15 cellular contexts compared by ENCODE assay signal in the genomic region with DNA sequence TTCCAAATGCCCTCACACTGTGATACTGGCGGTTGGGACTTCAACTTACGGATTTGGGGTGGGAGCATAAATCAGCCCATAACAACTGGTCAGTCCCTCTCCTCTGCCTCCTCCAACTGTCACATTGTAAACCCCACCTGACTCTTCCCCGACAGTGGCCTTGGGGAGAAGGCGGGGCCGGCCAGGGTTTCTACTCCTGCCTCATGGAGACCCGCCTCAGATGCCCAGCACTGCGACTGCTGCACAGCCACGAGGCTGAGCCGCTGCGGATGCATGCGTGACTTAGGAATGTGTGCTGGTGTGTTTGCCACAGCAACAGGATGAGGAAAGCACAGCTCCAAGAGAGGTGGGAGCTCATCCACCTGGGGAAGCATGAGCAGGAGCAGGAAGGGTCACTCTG.
DNase-seq lines count a peak whose midpoint lies in the region; ATAC-seq, FAIRE-seq and TF ChIP-seq lines count a peak whose summit lies in the region.
"Had no signal": no experiment of that assay in that cellular context is flagged by ENCODE, and none has a peak within 500 bp of the region (broad histone marks: within the 10 kb centered on the region; RNA-seq: fewer than 3 reads in every experiment).

No MANE protein-coding gene starts in this region.

- H3K4me2 ChIP-seq in GM23338 (no peak overlapping the region), neuronal stem cell (ENCODE audit: insufficient read depth, low read length, poor library complexity, severe bottlenecking) (no peak overlapping the region)

- ATAC-seq in GM23338, result peak; percentile 40
- ATAC-seq in activated T-cell treated with anti-CD3 and anti-CD28 coated beads, Interleukin-2, amount 50 U/mL, for 72 hours (replicated peaks in 1 of 2), result no peak
- ATAC-seq: HCT116 had no signal

- no peaks in the 10 kb centered on the region for H4K20me1 ChIP-seq in GM23338 (replicated peaks; ENCODE audit: insufficient read depth)

- no peak overlapping the region for H2BK12ac ChIP-seq in neuronal stem cell (ENCODE audit: low read length)

- H3K14ac ChIP-seq in neuronal stem cell (ENCODE audit: low read length), result no peak overlapping the region

- H3K4me1 ChIP-seq in GM23338 (ENCODE audit: insufficient read depth) (no peaks in the 10 kb centered on the region), neuronal stem cell (ENCODE audit: control insufficient read depth in 2 of 2, insufficient read depth in 1 of 2, low read depth in 1 of 2, low read length in 2 of 2) (no peaks in the 10 kb centered on the region)

- no peak overlapping the region for H4K8ac ChIP-seq in neuronal stem cell (ENCODE audit: low read depth, low read length)

- no peak for TF ChIP-seq POLR2A in GM12891 (IDR thresholded peaks at IDR 0.05; ENCODE audit: low read depth, low read length)

- H3K79me2 ChIP-seq in GM23338 (replicated peaks; ENCODE audit: insufficient read depth), result no peaks in the 10 kb centered on the region

- H3K36me3 Mint-ChIP-seq in GM23338 (ENCODE audit: low read depth), result no peaks in the 10 kb centered on the region
- H3K36me3 Mint-ChIP-seq in activated T-cell treated with anti-CD3 and anti-CD28 coated beads, Interleukin-2, amount 50 U/mL, for 72 hours (ENCODE audit: insufficient read depth in 2 of 2), result no peaks in the 10 kb centered on the region
- H3K36me3 Mint-ChIP-seq: CD4-positive, alpha-beta memory T cell had no signal

- H3K9ac ChIP-seq in neuronal stem cell (ENCODE audit: low read depth, low read length, poor library complexity), result no peak overlapping the region

- H3K9me3 ChIP-seq in neuronal stem cell (replicated peaks in 1 of 2; ENCODE audit: control insufficient read depth in 2 of 2, insufficient read depth in 1 of 2, low read depth in 1 of 2, low read length in 2 of 2), result no peaks in the 10 kb centered on the region

- peak overlapping the region; percentile 44 for H3K18ac ChIP-seq in neuronal stem cell (ENCODE audit: low read length)

- H3K4me3 Mint-ChIP-seq in GM23338, result no peak overlapping the region
- H3K4me3 Mint-ChIP-seq in activated T-cell treated with anti-CD3 and anti-CD28 coated beads, Interleukin-2, amount 50 U/mL, for 72 hours, result no peak overlapping the region
- H3K4me3 Mint-ChIP-seq: CD4-positive, alpha-beta memory T cell; H9 had no signal

- H2AFZ ChIP-seq in GM23338 (no peak overlapping the region), neuronal stem cell (ENCODE audit: low read length) (no peak overlapping the region)

- H3K9me3 Mint-ChIP-seq in GM23338, result no peaks in the 10 kb centered on the region
- peaks cover 0 to 1% of the 10 kb centered on the region in 2 donors for H3K9me3 Mint-ChIP-seq in activated T-cell treated with anti-CD3 and anti-CD28 coated beads, Interleukin-2, amount 50 U/mL, for 72 hours
- H3K9me3 Mint-ChIP-seq: H9 had no signal

- H2AK5ac ChIP-seq in neuronal stem cell (ENCODE audit: low read depth, low read length), result no peak overlapping the region

- H3K4me1 Mint-ChIP-seq in GM23338, result peaks cover 19% of the 10 kb centered on the region
- no peaks in the 10 kb centered on the region for H3K4me1 Mint-ChIP-seq in activated T-cell treated with anti-CD3 and anti-CD28 coated beads, Interleukin-2, amount 50 U/mL, for 72 hours (ENCODE audit: low read depth)
- H3K4me1 Mint-ChIP-seq: CD4-positive, alpha-beta memory T cell had no signal

- H3K79me1 ChIP-seq in neuronal stem cell (ENCODE audit: low read depth, low read length), result no peaks in the 10 kb centered on the region

- H3K27me3 ChIP-seq in GM23338 (ENCODE audit: insufficient read depth) (no peaks in the 10 kb centered on the region), bronchial epithelial cell (ENCODE audit: control insufficient read depth, insufficient read depth, low read length) (no peaks in the 10 kb centered on the region), neuronal stem cell (ENCODE audit: control insufficient read depth in 3 of 3, insufficient read depth in 3 of 3, low read depth in 1 of 3, low read length in 3 of 3) (no peaks in the 10 kb centered on the region)

- H2BK5ac ChIP-seq in neuronal stem cell (ENCODE audit: low read length), result no peak overlapping the region

- TF ChIP-seq CTCF in GM23338 (conservative IDR thresholded peaks at IDR 0.05; ENCODE audit: low read depth in 2 of 2) (no peak), bronchial epithelial cell (IDR thresholded peaks at IDR 0.05; ENCODE audit: insufficient read depth, low read length, severe bottlenecking) (no peak)

- H4K91ac ChIP-seq in neuronal stem cell (ENCODE audit: low read depth, low read length, poor library complexity), result no peak overlapping the region

- DNase-seq in GM23338 (ENCODE audit: low spot score), result no peak
- no peak for DNase-seq in bronchial epithelial cell (ENCODE audit: low read depth)
- no peak for DNase-seq in neuronal stem cell (ENCODE audit: low spot score)
- DNase-seq in GM12891 (ENCODE audit: insufficient read length, low spot score), result no peak
- no peak for DNase-seq in activated T-cell treated with anti-CD3 and anti-CD28 coated beads, Interleukin-2, amount 50 U/mL, for 72 hours
- DNase-seq in activated CD8-positive, alpha-beta memory T cell treated with anti-CD3 and anti-CD28 coated beads, Interleukin-2, amount 50 U/mL, for 48 hours, result no peak
- DNase-seq: C1 segment of cervical spinal cord; Calu3; CD4-positive, alpha-beta memory T cell; COR-L47; DMS53; DMS79 treated with DMSO at 0.1 percent for 48 hours; H9 had no signal

- H3K36me3 ChIP-seq in GM23338 (ENCODE audit: insufficient read depth) (no peaks in the 10 kb centered on the region), bronchial epithelial cell (ENCODE audit: control insufficient read depth, insufficient read depth, low read length) (no peaks in the 10 kb centered on the region), neuronal stem cell (replicated peaks in 1 of 2; ENCODE audit: control insufficient read depth in 2 of 2, insufficient read depth in 2 of 2, low read length in 2 of 2) (no peaks in the 10 kb centered on the region)

- 0 out of 2 replicates have a peak overlapping the region, but pooled peaks have one; percentile 47 for H3K27ac Mint-ChIP-seq in GM23338
- no peak overlapping the region for H3K27ac Mint-ChIP-seq in activated T-cell treated with anti-CD3 and anti-CD28 coated beads, Interleukin-2, amount 50 U/mL, for 72 hours
- H3K27ac Mint-ChIP-seq: CD4-positive, alpha-beta memory T cell had no signal

- no peak overlapping the region for H3K23ac ChIP-seq in neuronal stem cell (ENCODE audit: low read depth, low read length, poor library complexity)

- no peak overlapping the region for H3K4ac ChIP-seq in neuronal stem cell (ENCODE audit: low read length)

- H3K4me3 ChIP-seq in GM23338 (no peak overlapping the region), bronchial epithelial cell (ENCODE audit: low read depth, low read length) (no peak overlapping the region), neuronal stem cell (ENCODE audit: low read length in 2 of 2) (peak overlapping the region in 1 of 2 donors; percentile 66)

- H2BK120ac ChIP-seq in neuronal stem cell (ENCODE audit: low read depth, low read length), result no peak overlapping the region

- no peaks in the 10 kb centered on the region for H3F3A ChIP-seq in GM23338 (replicated peaks; ENCODE audit: low read depth)

- WGBS in neuronal stem cell (ENCODE audit: extremely low coverage in 2 of 2, insufficient read length in 2 of 2, insufficient replicate concordance in 1 of 2), 2 donors, result no CpG with 5 or more reads among the region's 11 CpGs

- H3K27ac ChIP-seq in GM23338 (ENCODE audit: low read depth) (no peak overlapping the region), neuronal stem cell (replicated peaks; ENCODE audit: low read length) (no peak overlapping the region)

- FAIRE-seq in bronchial epithelial cell (lab: Jason Lieb, UNC) (peak; percentile 92), GM12891 (lab: Jason Lieb, UNC) (no peak)
- FAIRE-seq: G401.6 had no signal

- H3K9me2 ChIP-seq in GM23338 (ENCODE audit: insufficient read depth), result no peaks in the 10 kb centered on the region

- H2BK15ac ChIP-seq in neuronal stem cell (ENCODE audit: low read length), result no peak overlapping the region

- no peaks in the 10 kb centered on the region for H3K27me3 Mint-ChIP-seq in GM23338 (ENCODE audit: insufficient read depth, low read depth, poor library complexity)
- no peaks in the 10 kb centered on the region for H3K27me3 Mint-ChIP-seq in activated T-cell treated with anti-CD3 and anti-CD28 coated beads, Interleukin-2, amount 50 U/mL, for 72 hours (ENCODE audit: low read depth)
- H3K27me3 Mint-ChIP-seq: CD4-positive, alpha-beta memory T cell had no signal

TF ChIP-seq in GM23338, 12 proteins besides CTCF, POLR2A, EP300 and RAD21 (continues in another document):
- TF ChIP-seq POLR2AphosphoS5 (IDR thresholded peaks at IDR 0.05; ENCODE audit: low read depth) (no peak), EZH2phosphoT487 (IDR thresholded peaks at IDR 0.05; ENCODE audit: unreplicated experiment) (no peak), JUNB (IDR thresholded peaks at IDR 0.05; ENCODE audit: unreplicated experiment) (no peak)

TF ChIP-seq in GM12891, 5 proteins besides CTCF, POLR2A, EP300 and RAD21:
- TF ChIP-seq POU2F2 (IDR thresholded peaks at IDR 0.05; ENCODE audit: low read depth, low read length), result no peak
- no peak for TF ChIP-seq SPI1 (IDR thresholded peaks at IDR 0.05; ENCODE audit: low read depth, low read length)
- no peak for TF ChIP-seq PAX5 (IDR thresholded peaks at IDR 0.05; ENCODE audit: insufficient read depth, low read length, severe bottlenecking)
- TF ChIP-seq TAF1 (IDR thresholded peaks at IDR 0.05; ENCODE audit: low read depth, low read length), result no peak
- TF ChIP-seq POLR2AphosphoS5 (IDR thresholded peaks at IDR 0.05; ENCODE audit: low read depth, low read length), result no peak
